Comparison of ENCODE assay signal across 12 cellular contexts in the genomic region with DNA sequence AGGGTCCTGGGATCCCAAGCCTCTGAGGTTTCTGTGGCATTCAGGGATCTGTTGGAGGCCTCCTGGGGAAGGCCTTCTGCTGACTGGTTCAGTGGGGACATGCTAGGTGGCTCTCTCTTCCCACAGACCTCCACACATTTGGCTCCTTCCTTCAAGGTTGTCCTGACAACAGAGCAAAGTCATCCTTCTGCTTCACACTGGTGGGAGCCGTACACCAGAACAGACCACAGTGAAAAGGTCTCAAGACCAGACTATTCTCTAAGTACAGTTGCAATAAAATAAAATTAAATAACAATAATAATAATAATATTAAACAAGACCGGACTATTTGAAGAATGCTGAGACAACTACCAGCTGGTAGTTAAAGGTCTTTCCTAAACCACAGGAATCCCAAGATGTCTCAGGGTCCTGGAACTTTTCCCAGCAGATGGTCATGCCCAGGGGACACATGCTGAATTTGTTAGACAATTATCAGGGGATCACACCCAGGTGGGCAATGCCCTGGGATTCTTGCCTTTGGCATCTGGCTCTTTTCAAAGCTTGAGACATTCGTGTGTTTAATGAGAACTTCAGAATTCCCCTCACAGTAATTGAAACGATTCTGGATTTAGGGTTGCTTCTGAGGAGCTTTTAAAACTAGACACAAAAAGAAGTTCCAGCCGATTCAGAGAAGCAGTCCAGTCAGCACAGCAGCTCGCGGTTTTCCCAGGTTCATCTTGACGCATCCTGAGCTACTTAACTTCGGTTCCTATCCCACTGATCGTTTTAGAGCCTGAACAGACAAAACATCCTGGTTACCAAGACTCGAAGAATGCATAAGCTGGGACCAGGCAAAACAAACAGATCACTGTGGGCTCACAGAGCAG. TPM values are rescaled to one million over a fixed set of nuclear protein-coding genes. Genes with fewer than 3 reads are reported as not detected.
DNase-seq lines count a peak whose midpoint lies in the region; ATAC-seq, FAIRE-seq and TF ChIP-seq lines count a peak whose summit lies in the region.
"Had no signal": no experiment of that assay in that cellular context is flagged by ENCODE, and none has a peak within 500 bp of the region (broad histone marks: within the 10 kb centered on the region; RNA-seq: fewer than 3 reads in every experiment).

No MANE protein-coding gene starts in this region.

- intact Hi-C loops in left ventricle myocardium inferior (cut with micrococcal nuclease) (no loop called here), cardiac septum (cut with DNase I) (no loop called here)

- H3K27ac ChIP-seq in GM23248 (peak overlapping the region; percentile 98), left ventricle myocardium inferior (replicated peaks) (no peak overlapping the region)
- H3K27ac ChIP-seq: uterus had no signal

- no peak for TF ChIP-seq CTCF in retinal pigment epithelial cell (conservative IDR thresholded peaks at IDR 0.05; ENCODE audit: low read depth, low read length)
- TF ChIP-seq CTCF in left ventricle myocardium inferior (IDR thresholded peaks at IDR 0.05; ENCODE audit: borderline replicate concordance) = no peak

- no peak for ATAC-seq in HG02678 (IDR thresholded peaks at IDR 0.05; ENCODE audit: unreplicated experiment)

- no peak overlapping the region for H2AFZ ChIP-seq in GM23248

- H3K79me2 ChIP-seq in GM23248 (ENCODE audit: insufficient read depth) = no peaks in the 10 kb centered on the region

- DNase-seq in GM23248 = peak; percentile 97
- peak; percentile 98 for DNase-seq in RCC 7860 (ENCODE audit: low spot score)
- DNase-seq in epidermal melanocyte (ENCODE audit: insufficient read length, low spot score) = peak; percentile 61
- DNase-seq in retinal pigment epithelial cell (ENCODE audit: low read depth) = peak; percentile 87
- DNase-seq in SHP77 (lab: John Stamatoyannopoulos, UW) = no peak
- DNase-seq in left ventricle myocardium inferior = no peak
- DNase-seq in cardiac septum (ENCODE audit: low spot score) = no peak
- DNase-seq: NCI-H345, uterus had no signal

- H3K4me2 ChIP-seq in GM23248 (ENCODE audit: unreplicated experiment) = peak overlapping the region; percentile 64

- peak; percentile 88 for FAIRE-seq in RCC 7860 (lab: Jason Lieb, UNC)
- FAIRE-seq: colon had no signal

- H3K9me3 ChIP-seq in GM23248 (ENCODE audit: low read depth) = no peaks in the 10 kb centered on the region
- no peaks in the 10 kb centered on the region for H3K9me3 ChIP-seq in left ventricle myocardium inferior (replicated peaks)
- H3K9me3 ChIP-seq: uterus had no signal

- in situ Hi-C loops in GM23248 (cut with MboI) = no loop called here

- 5 to 6% methylated on average over 11 of the region's 11 CpGs for WGBS in GM23248 (ENCODE audit: low coverage in 1 of 2, low lambda C conversion rate in 2 of 2, missing lambda C conversion rate in 2 of 2), 2 experiments

- H3K36me3 ChIP-seq in GM23248 (ENCODE audit: low read depth) = no peaks in the 10 kb centered on the region
- no peaks in the 10 kb centered on the region for H3K36me3 ChIP-seq in left ventricle myocardium inferior
- H3K36me3 ChIP-seq: uterus had no signal

- no peaks in the 10 kb centered on the region for H3K9me2 ChIP-seq in GM23248 (ENCODE audit: insufficient read depth)

- H3K4me1 ChIP-seq in GM23248 (ENCODE audit: insufficient read depth) (peaks cover 41% of the 10 kb centered on the region), left ventricle myocardium inferior (no peaks in the 10 kb centered on the region)
- H3K4me1 ChIP-seq: uterus had no signal

- peak overlapping the region; percentile 87 for H3K9ac ChIP-seq in GM23248

- H3F3A ChIP-seq in GM23248 (ENCODE audit: insufficient read depth) = peaks cover 32% of the 10 kb centered on the region

- H3K27me3 ChIP-seq in GM23248 (replicated peaks; ENCODE audit: insufficient read depth) (no peaks in the 10 kb centered on the region), left ventricle myocardium inferior (ENCODE audit: low read depth) (no peaks in the 10 kb centered on the region)
- H3K27me3 ChIP-seq: uterus had no signal

- H3K4me3 ChIP-seq in GM23248 (peak overlapping the region; percentile 46), retinal pigment epithelial cell (ENCODE audit: low read length) (no peak overlapping the region), left ventricle myocardium inferior (no peak overlapping the region)
- H3K4me3 ChIP-seq: uterus had no signal

- no peaks in the 10 kb centered on the region for H4K20me1 ChIP-seq in GM23248 (ENCODE audit: insufficient read depth)

RNA-seq across cellular contexts. Expression of a gene that starts 22.9 kb away (rescaled TPM):
- total RNA-seq in GM23248 (2014; rRNA removed; shearing (Covaris generic)) = not detected in 2 replicates
- polyA plus RNA-seq in GM23248 (2016; fragmentation: Nextera tagmentation; extraction: Ambion mirVana) = not detected in 2 replicates
- total RNA-seq in left ventricle myocardium inferior (0.08 TPM), cardiac septum (not detected)
- total RNA-seq: T-helper 1 cell treated with Interleukin-12 subunit alpha and Interleukin-12 subunit beta and Interleukin-4 antibody, amounts not matched to agents 30 ng/mL and 1 ng/mL, for 36 hours; uterus had no signal

RNA-seq across cellular contexts. Expression of a gene that starts 25.7 kb away (rescaled TPM):
- 28.1 and 35.0 TPM in 2 replicates for total RNA-seq in GM23248 (2014; rRNA removed; shearing (Covaris generic))
- 52.2 and 55.8 TPM in 2 replicates for polyA plus RNA-seq in GM23248 (2016; fragmentation: Nextera tagmentation; extraction: Ambion mirVana)
- total RNA-seq in left ventricle myocardium inferior = 29.9 TPM
- total RNA-seq in cardiac septum = 46.5 TPM

Comparison
In these comparisons a context has a peak if more than half of its experiments do, and no peak if none do; other contexts are left out.
1. DNase-seq: peak in GM23248 (single experiment), RCC 7860 (single experiment), epidermal melanocyte (single experiment) and retinal pigment epithelial cell (single experiment); none in SHP77 (0 of 2), left ventricle myocardium inferior (single experiment) and cardiac septum (single experiment).